Comparison of ENCODE assay signal across 20 cellular contexts in the genomic region with DNA sequence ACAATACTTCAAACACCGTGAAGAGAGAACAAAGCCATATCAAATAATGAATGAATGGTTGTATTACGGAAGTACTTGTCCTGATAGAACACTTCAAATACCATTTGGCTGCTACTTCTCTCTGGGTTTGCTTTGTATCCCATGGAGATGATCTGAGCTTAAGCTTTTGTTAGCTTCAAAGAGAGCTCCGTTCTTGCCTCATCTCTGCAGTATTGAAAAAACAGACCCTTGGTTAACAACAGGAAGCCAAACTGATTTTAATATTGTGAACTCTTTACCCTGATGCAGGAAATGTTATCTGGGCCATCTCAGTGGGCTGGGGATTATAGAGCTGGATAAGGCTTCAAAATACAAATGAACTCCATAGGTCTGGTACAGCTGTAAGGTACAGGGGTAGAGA.
DNase-seq lines count a peak whose midpoint lies in the region; ATAC-seq and TF ChIP-seq lines count a peak whose summit lies in the region.
"Had no signal": no experiment of that assay in that cellular context is flagged by ENCODE, and none has a peak within 500 bp of the region (broad histone marks: within the 10 kb centered on the region; RNA-seq: fewer than 3 reads in every experiment).

No MANE protein-coding gene starts in this region.

- no peak overlapping the region for H3K27ac ChIP-seq in GM23338 (ENCODE audit: low read depth)
- H3K27ac ChIP-seq in spleen = peak overlapping the region in 1 of 8 donors; percentile 22
- H3K27ac ChIP-seq: epithelial cell of prostate, psoas muscle had no signal

- H3K27me3 Mint-ChIP-seq in GM23338 (ENCODE audit: insufficient read depth, low read depth, poor library complexity) (peaks cover 2% of the 10 kb centered on the region), memory B cell (no peaks in the 10 kb centered on the region)
- H3K27me3 Mint-ChIP-seq: brain had no signal

- H3K9me3 ChIP-seq in spleen = peaks cover 0 to 6% (median 0%) of the 10 kb centered on the region in 8 donors
- H3K9me3 ChIP-seq: psoas muscle had no signal

- peak; percentile 57 for DNase-seq in DMS53 treated with DMSO at 0.1 percent for 48 hours (lab: John Stamatoyannopoulos, UW; ENCODE audit: unreplicated experiment)
- DNase-seq in GM23338 (ENCODE audit: low spot score) = peak; percentile 15
- peak; percentile 51 for DNase-seq in NCI-H2107 treated with DMSO at 0.1 percent for 48 hours (lab: John Stamatoyannopoulos, UW; ENCODE audit: unreplicated experiment)
- no peak for DNase-seq in memory B cell (ENCODE audit: low spot score in 2 of 2)
- DNase-seq in activated naive CD4-positive, alpha-beta T cell (lab: John Stamatoyannopoulos, UW) = no peak
- no peak for DNase-seq in spleen
- DNase-seq: activated CD4-positive, alpha-beta T cell treated with anti-CD3 and anti-CD28 coated beads for 1 hour; activated CD8-positive, alpha-beta T cell treated with anti-CD3 and anti-CD28 coated beads, Interleukin-2, amount 10 ng/mL, durations not matched to agents 7 days and 5 days; activated gamma-delta T cell; CD4-positive, alpha-beta memory T cell; DMS 273 treated with DMSO at 0.1 percent for 48 hours; head of caudate nucleus; mammary epithelial cell; NCI-H446; psoas muscle; SHP77 treated with DMSO at 0.1 percent for 48 hours; trophoblast cell had no signal

- intact Hi-C loops in spleen (cut with DNase I; ENCODE audit: low total_unique reads) = no loop called here

- no peaks in the 10 kb centered on the region for H3K79me2 ChIP-seq in GM23338 (replicated peaks; ENCODE audit: insufficient read depth)

- TF ChIP-seq POLR2A in spleen (IDR thresholded peaks at IDR 0.05) = no peak

- no peaks in the 10 kb centered on the region for H3K4me1 ChIP-seq in GM23338 (ENCODE audit: insufficient read depth)
- H3K4me1 ChIP-seq in spleen = peaks cover 0 to 14% (median 0%) of the 10 kb centered on the region in 6 donors
- H3K4me1 ChIP-seq: psoas muscle had no signal

- H3K27me3 ChIP-seq in GM23338 (ENCODE audit: insufficient read depth) (no peaks in the 10 kb centered on the region), spleen (replicated peaks in 1 of 7) (no peaks in the 10 kb centered on the region)

- H3K9me3 Mint-ChIP-seq in GM23338 (peaks cover 90% of the 10 kb centered on the region), memory B cell (peaks cover 4% of the 10 kb centered on the region)

- H3K4me1 Mint-ChIP-seq in GM23338 = no peaks in the 10 kb centered on the region
- peaks cover 26% of the 10 kb centered on the region for H3K4me1 Mint-ChIP-seq in memory B cell

- H3K4me3 Mint-ChIP-seq in GM23338 = no peak overlapping the region
- peak overlapping the region; percentile 51 for H3K4me3 Mint-ChIP-seq in memory B cell
- H3K4me3 Mint-ChIP-seq: activated CD8-positive, alpha-beta T cell treated with anti-CD3 and anti-CD28 coated beads, Interleukin-2, amount 10 ng/mL, durations not matched to agents 7 days and 5 days; brain; CD4-positive, alpha-beta memory T cell had no signal

- H3K36me3 Mint-ChIP-seq in GM23338 (ENCODE audit: low read depth) (peaks cover 29% of the 10 kb centered on the region), memory B cell (no peaks in the 10 kb centered on the region)
- H3K36me3 Mint-ChIP-seq: CD4-positive, alpha-beta memory T cell had no signal

- H3K4me3 ChIP-seq in GM23338 = no peak overlapping the region
- no peak overlapping the region for H3K4me3 ChIP-seq in spleen
- H3K4me3 ChIP-seq: psoas muscle had no signal

- no peaks in the 10 kb centered on the region for H3K36me3 ChIP-seq in GM23338 (ENCODE audit: insufficient read depth)
- H3K36me3 ChIP-seq in spleen = no peaks in the 10 kb centered on the region

- H2AFZ ChIP-seq in GM23338 = no peak overlapping the region

- ATAC-seq in GM23338 = no peak
- peak; percentile 70 for ATAC-seq in memory B cell (ENCODE audit: low read depth)
- ATAC-seq in GM19455 (IDR thresholded peaks at IDR 0.05; ENCODE audit: unreplicated experiment) = no peak
- ATAC-seq: activated CD8-positive, alpha-beta T cell treated with anti-CD3 and anti-CD28 coated beads, Interleukin-2, amount 10 ng/mL, durations not matched to agents 7 days and 5 days; psoas muscle had no signal

- H3F3A ChIP-seq in GM23338 (replicated peaks; ENCODE audit: low read depth) = no peaks in the 10 kb centered on the region

- no peak overlapping the region for H3K4me2 ChIP-seq in GM23338

- TF ChIP-seq CTCF in GM23338 (conservative IDR thresholded peaks at IDR 0.05; ENCODE audit: low read depth in 2 of 2) (no peak), spleen (IDR thresholded peaks at IDR 0.05 in 8 of 11, conservative IDR thresholded peaks at IDR 0.05 in 3 of 11) (no peak)

- H3K27ac Mint-ChIP-seq in GM23338 = no peak overlapping the region
- H3K27ac Mint-ChIP-seq in memory B cell = peak overlapping the region; percentile 88
- H3K27ac Mint-ChIP-seq: activated CD8-positive, alpha-beta T cell treated with anti-CD3 and anti-CD28 coated beads, Interleukin-2, amount 10 ng/mL, durations not matched to agents 7 days and 5 days; brain; CD4-positive, alpha-beta memory T cell had no signal

- 63 to 70% (median 68%) methylated on average over 3 of the region's 3 CpGs for WGBS in spleen, 5 donors

- no peaks in the 10 kb centered on the region for H4K20me1 ChIP-seq in GM23338 (replicated peaks; ENCODE audit: insufficient read depth)

- H3K9me2 ChIP-seq in GM23338 (ENCODE audit: insufficient read depth) = no peaks in the 10 kb centered on the region

TF ChIP-seq in GM23338, 12 proteins besides CTCF, POLR2A, EP300 and RAD21 (continues in another document):
- TF ChIP-seq JUNB (IDR thresholded peaks at IDR 0.05; ENCODE audit: unreplicated experiment) (no peak), ZNF114 (CRISPR knock-in tag; IDR thresholded peaks at IDR 0.05) (no peak), STAT1 (IDR thresholded peaks at IDR 0.05; ENCODE audit: unreplicated experiment) (no peak), CREB1 (CRISPR knock-in tag; IDR thresholded peaks at IDR 0.05; ENCODE audit: low read depth) (no peak), EZH2phosphoT487 (IDR thresholded peaks at IDR 0.05; ENCODE audit: unreplicated experiment) (no peak), NANOG (IDR thresholded peaks at IDR 0.05; ENCODE audit: borderline replicate concordance) (no peak), EZH2 (IDR thresholded peaks at IDR 0.05; ENCODE audit: low read depth, unreplicated experiment) (no peak), ZNF331 (CRISPR knock-in tag; IDR thresholded peaks at IDR 0.05; ENCODE audit: low read depth) (no peak)
- TF ChIP-seq, protein P1, sequence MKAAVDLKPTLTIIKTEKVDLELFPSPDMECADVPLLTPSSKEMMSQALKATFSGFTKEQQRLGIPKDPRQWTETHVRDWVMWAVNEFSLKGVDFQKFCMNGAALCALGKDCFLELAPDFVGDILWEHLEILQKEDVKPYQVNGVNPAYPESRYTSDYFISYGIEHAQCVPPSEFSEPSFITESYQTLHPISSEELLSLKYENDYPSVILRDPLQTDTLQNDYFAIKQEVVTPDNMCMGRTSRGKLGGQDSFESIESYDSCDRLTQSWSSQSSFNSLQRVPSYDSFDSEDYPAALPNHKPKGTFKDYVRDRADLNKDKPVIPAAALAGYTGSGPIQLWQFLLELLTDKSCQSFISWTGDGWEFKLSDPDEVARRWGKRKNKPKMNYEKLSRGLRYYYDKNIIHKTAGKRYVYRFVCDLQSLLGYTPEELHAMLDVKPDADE (IDR thresholded peaks at IDR 0.05) = no peak
- TF ChIP-seq, protein P2, sequence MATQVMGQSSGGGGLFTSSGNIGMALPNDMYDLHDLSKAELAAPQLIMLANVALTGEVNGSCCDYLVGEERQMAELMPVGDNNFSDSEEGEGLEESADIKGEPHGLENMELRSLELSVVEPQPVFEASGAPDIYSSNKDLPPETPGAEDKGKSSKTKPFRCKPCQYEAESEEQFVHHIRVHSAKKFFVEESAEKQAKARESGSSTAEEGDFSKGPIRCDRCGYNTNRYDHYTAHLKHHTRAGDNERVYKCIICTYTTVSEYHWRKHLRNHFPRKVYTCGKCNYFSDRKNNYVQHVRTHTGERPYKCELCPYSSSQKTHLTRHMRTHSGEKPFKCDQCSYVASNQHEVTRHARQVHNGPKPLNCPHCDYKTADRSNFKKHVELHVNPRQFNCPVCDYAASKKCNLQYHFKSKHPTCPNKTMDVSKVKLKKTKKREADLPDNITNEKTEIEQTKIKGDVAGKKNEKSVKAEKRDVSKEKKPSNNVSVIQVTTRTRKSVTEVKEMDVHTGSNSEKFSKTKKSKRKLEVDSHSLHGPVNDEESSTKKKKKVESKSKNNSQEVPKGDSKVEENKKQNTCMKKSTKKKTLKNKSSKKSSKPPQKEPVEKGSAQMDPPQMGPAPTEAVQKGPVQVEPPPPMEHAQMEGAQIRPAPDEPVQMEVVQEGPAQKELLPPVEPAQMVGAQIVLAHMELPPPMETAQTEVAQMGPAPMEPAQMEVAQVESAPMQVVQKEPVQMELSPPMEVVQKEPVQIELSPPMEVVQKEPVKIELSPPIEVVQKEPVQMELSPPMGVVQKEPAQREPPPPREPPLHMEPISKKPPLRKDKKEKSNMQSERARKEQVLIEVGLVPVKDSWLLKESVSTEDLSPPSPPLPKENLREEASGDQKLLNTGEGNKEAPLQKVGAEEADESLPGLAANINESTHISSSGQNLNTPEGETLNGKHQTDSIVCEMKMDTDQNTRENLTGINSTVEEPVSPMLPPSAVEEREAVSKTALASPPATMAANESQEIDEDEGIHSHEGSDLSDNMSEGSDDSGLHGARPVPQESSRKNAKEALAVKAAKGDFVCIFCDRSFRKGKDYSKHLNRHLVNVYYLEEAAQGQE (IDR thresholded peaks at IDR 0.05; ENCODE audit: unreplicated experiment) = no peak

Comparison
In these comparisons a context has a peak if more than half of its experiments do, and no peak if none do; other contexts are left out.
1. DNase-seq: peak in DMS53 treated with DMSO at 0.1 percent for 48 hours (single experiment), GM23338 (single experiment) and NCI-H2107 treated with DMSO at 0.1 percent for 48 hours (single experiment); none in memory B cell (0 of 2), activated naive CD4-positive, alpha-beta T cell (0 of 4) and spleen (single experiment).